In the genomic region with DNA sequence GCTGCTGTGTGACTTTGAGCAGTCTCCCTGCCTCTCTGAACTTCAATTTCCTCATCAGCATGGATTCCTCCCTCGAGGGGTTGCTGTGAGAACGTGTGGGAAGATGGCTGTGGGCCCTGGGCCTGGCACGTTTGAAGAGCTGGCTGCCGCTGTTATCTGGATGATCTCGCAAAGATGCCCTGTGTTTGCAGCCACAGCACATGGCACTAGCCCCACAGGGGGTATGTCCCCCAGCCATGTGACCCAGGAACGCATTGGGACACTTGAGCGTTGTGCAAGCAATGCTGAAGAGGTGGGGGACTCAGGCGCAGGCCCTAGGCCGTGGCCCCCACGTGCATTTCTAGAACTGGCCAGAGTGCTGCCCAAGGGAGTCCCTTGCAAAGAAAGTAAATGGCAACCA, we compare ENCODE assay signal across 25 cellular contexts.
"Had no signal": no experiment of that assay in that cellular context is flagged by ENCODE, and none has a peak within 500 bp of the region (broad histone marks: within the 10 kb centered on the region; RNA-seq: fewer than 3 reads in every experiment).

No MANE protein-coding gene starts in this region.

- H3K9ac ChIP-seq: parathyroid adenoma had no signal

- H3K9me3 ChIP-seq: esophagus muscularis mucosa, stomach, testis, tibial artery, upper lobe of left lung had no signal

- H3K36me3 ChIP-seq: esophagus muscularis mucosa, stomach, tibial artery, upper lobe of left lung had no signal

- H3K27me3 ChIP-seq: esophagus muscularis mucosa, stomach, testis, tibial artery, upper lobe of left lung had no signal

- H3K4me3 ChIP-seq: esophagus muscularis mucosa, lung, smooth muscle cell, stomach, testis, tibial artery, upper lobe of left lung had no signal

- H3K4me2 ChIP-seq: smooth muscle cell had no signal

- H3K4me1 ChIP-seq: parathyroid adenoma had no signal

- H2AFZ ChIP-seq: parathyroid adenoma had no signal

- FAIRE-seq: colon, endothelial cell of umbilical vein, urothelium cell line had no signal

- H3K79me2 ChIP-seq: parathyroid adenoma had no signal

- DNase-seq: cerebellar nuclear complex; effector CD8-positive, alpha-beta T cell; endodermal cell; immature natural killer cell; islet precursor cell; kidney glomerular epithelial cell; left colon; natural killer cell; stimulated activated CD4-positive, alpha-beta T cell treated with anti-CD3 and anti-CD28 coated beads, Interleukin-12 subunit alpha, Interleukin-12 subunit beta, amount 100 ng/mL, for 4 hours; stimulated activated CD4-positive, alpha-beta T cell treated with anti-CD3 and anti-CD28 coated beads, Interleukin-1b, Interleukin-23, amount 100 ng/mL, for 48 hours; stimulated activated CD4-positive, alpha-beta T cell treated with anti-CD3 and anti-CD28 coated beads, Interleukin-4, amount 100 ng/mL, for 1 hour; stimulated activated CD8-positive, alpha-beta memory T cell treated with anti-CD3 and anti-CD28 coated beads, Interleukin-4, amount 100 ng/mL, for 48 hours; stimulated activated naive CD4-positive, alpha-beta T cell treated with Interleukin-2 at 50 U/mL for 16 hours; stomach; testis; tibial artery had no signal

- ATAC-seq: left colon, natural killer cell, sciatic nerve had no signal

- H3K27ac ChIP-seq: parathyroid adenoma, stomach, testis, tibial artery, upper lobe of left lung had no signal
